ENCODE assay signal across 1 cellular context in the genomic region with DNA sequence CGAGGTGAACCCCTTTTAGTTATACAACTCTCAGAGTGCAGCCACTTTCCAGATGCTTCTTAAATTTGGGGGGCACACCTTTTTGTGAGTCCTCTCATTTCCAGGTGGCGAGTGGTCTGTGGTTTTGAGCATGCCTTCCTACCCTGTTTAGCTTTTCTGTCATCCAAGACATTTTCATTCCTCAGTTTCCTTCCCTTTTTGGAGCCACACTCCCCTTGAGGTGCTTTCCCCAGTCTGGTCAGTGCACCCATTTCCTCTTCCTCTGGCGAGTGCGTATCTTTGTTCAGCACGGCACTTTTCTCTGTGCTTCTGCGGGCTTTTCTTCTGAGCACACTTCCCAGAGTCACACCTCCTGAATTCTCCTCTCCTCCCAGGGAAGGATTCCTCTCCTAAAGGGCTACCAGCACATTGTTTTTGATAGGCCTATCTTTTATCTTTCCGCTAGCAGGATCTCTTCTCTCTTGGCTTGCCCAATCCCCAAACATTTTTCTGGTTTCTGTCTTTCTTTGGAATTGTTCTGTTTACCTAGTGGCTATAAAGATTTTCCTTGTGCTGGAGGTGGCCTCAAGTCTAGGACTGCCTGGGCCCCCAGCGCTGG.
TF ChIP-seq lines count a peak whose summit lies in the region.

No MANE protein-coding gene starts in this region.

TF ChIP-seq in K562, 482 proteins besides CTCF, POLR2A, EP300 and RAD21 (continued from another document):
- TF ChIP-seq, protein P1, sequence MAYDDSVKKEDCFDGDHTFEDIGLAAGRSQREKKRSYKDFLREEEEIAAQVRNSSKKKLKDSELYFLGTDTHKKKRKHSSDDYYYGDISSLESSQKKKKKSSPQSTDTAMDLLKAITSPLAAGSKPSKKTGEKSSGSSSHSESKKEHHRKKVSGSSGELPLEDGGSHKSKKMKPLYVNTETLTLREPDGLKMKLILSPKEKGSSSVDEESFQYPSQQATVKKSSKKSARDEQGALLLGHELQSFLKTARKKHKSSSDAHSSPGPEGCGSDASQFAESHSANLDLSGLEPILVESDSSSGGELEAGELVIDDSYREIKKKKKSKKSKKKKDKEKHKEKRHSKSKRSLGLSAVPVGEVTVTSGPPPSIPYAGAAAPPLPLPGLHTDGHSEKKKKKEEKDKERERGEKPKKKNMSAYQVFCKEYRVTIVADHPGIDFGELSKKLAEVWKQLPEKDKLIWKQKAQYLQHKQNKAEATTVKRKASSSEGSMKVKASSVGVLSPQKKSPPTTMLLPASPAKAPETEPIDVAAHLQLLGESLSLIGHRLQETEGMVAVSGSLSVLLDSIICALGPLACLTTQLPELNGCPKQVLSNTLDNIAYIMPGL (CRISPR knock-in tag; IDR thresholded peaks at IDR 0.05) = no peak
- TF ChIP-seq BCOR (IDR thresholded peaks at IDR 0.05) (peak; percentile 27; the same call in 1 of the 2 replicates), RBM25 (IDR thresholded peaks at IDR 0.05; ENCODE audit: low read depth, low read length, severe bottlenecking) (no peak), MTF1 (CRISPR knock-in tag; IDR thresholded peaks at IDR 0.05; ENCODE audit: borderline replicate concordance) (0 out of 2 replicates have a peak, but pooled peaks have one; percentile 23), HNRNPLL (IDR thresholded peaks at IDR 0.05; ENCODE audit: low read depth, low read length, poor library complexity, severe bottlenecking) (peak; percentile 39), GABPB2 (CRISPR knock-in tag; conservative IDR thresholded peaks at IDR 0.05) (no peak), ZNF561 (CRISPR knock-in tag; conservative IDR thresholded peaks at IDR 0.05) (no peak), SMARCE1 (IDR thresholded peaks at IDR 0.05) (0 out of 2 replicates have a peak, but pooled peaks have one; percentile 16), MXI1 (IDR thresholded peaks at IDR 0.05; ENCODE audit: low read depth, low read length) (no peak), HIVEP1 (CRISPR knock-in tag; IDR thresholded peaks at IDR 0.05) (no peak), MAZ (CRISPR knock-in tag; conservative IDR thresholded peaks at IDR 0.05 in 1 of 2, IDR thresholded peaks at IDR 0.05 in 1 of 2) (0 out of 4 replicates have a peak, but pooled peaks of 1 of the 2 experiments have one; percentile 31), SIRT6 (IDR thresholded peaks at IDR 0.05; ENCODE audit: low read depth, low read length) (no peak), HDAC1 (IDR thresholded peaks at IDR 0.05) (0 out of 4 replicates have a peak, but pooled peaks of 1 of the 2 experiments have one; percentile 25), CBX3 (IDR thresholded peaks at IDR 0.05; ENCODE audit: borderline replicate concordance in 1 of 2, low read length in 2 of 2) (no peak), FUS (optimal IDR thresholded peaks at IDR 0.05; ENCODE audit: low read depth, low read length) (no peak), ELF1 (tag; IDR thresholded peaks at IDR 0.05) (0 out of 2 replicates have a peak, but pooled peaks have one; percentile 41), SREBF2 (CRISPR knock-in tag; IDR thresholded peaks at IDR 0.05) (no peak), ZNF347 (CRISPR knock-in tag; IDR thresholded peaks at IDR 0.05; ENCODE audit: low read depth) (no peak), DPF2 (IDR thresholded peaks at IDR 0.05) (no peak), YY1 (IDR thresholded peaks at IDR 0.05; ENCODE audit: borderline replicate concordance in 1 of 3, control insufficient read depth in 1 of 3, extremely low read depth in 1 of 3, insufficient read depth in 3 of 3, insufficient read length in 1 of 3, insufficient replicate concordance in 2 of 3, low read depth in 1 of 3, low read length in 2 of 3) (peak in 1 of 3 experiments; percentile 13), POU5F1 (IDR thresholded peaks at IDR 0.05; ENCODE audit: borderline replicate concordance, low read depth, low read length, partially characterized antibody) (no peak), ERF (CRISPR knock-in tag; IDR thresholded peaks at IDR 0.05) (no peak), HDAC8 (tag; IDR thresholded peaks at IDR 0.05) (no peak), DMBX1 (CRISPR knock-in tag; IDR thresholded peaks at IDR 0.05; ENCODE audit: borderline replicate concordance) (no peak), TCF3 (CRISPR knock-in tag; IDR thresholded peaks at IDR 0.05) (0 out of 2 replicates have a peak, but pooled peaks have one; percentile 8), SPI1 (IDR thresholded peaks at IDR 0.05; ENCODE audit: borderline replicate concordance, low read depth, low read length) (peak; percentile 77; the same call in 1 of the 2 replicates), ZNF197 (CRISPR knock-in tag; IDR thresholded peaks at IDR 0.05; ENCODE audit: low read depth) (no peak), RBM17 (IDR thresholded peaks at IDR 0.05; ENCODE audit: borderline replicate concordance, low read depth, low read length) (no peak)
- TF ChIP-seq, protein P2, sequence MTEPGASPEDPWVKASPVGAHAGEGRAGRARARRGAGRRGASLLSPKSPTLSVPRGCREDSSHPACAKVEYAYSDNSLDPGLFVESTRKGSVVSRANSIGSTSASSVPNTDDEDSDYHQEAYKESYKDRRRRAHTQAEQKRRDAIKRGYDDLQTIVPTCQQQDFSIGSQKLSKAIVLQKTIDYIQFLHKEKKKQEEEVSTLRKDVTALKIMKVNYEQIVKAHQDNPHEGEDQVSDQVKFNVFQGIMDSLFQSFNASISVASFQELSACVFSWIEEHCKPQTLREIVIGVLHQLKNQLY (CRISPR knock-in tag; conservative IDR thresholded peaks at IDR 0.05) = no peak
- TF ChIP-seq, protein P3, sequence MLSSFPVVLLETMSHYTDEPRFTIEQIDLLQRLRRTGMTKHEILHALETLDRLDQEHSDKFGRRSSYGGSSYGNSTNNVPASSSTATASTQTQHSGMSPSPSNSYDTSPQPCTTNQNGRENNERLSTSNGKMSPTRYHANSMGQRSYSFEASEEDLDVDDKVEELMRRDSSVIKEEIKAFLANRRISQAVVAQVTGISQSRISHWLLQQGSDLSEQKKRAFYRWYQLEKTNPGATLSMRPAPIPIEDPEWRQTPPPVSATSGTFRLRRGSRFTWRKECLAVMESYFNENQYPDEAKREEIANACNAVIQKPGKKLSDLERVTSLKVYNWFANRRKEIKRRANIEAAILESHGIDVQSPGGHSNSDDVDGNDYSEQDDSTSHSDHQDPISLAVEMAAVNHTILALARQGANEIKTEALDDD (IDR thresholded peaks at IDR 0.05) = 0 out of 2 replicates have a peak, but pooled peaks have one; percentile 12
- TF ChIP-seq, protein P4, sequence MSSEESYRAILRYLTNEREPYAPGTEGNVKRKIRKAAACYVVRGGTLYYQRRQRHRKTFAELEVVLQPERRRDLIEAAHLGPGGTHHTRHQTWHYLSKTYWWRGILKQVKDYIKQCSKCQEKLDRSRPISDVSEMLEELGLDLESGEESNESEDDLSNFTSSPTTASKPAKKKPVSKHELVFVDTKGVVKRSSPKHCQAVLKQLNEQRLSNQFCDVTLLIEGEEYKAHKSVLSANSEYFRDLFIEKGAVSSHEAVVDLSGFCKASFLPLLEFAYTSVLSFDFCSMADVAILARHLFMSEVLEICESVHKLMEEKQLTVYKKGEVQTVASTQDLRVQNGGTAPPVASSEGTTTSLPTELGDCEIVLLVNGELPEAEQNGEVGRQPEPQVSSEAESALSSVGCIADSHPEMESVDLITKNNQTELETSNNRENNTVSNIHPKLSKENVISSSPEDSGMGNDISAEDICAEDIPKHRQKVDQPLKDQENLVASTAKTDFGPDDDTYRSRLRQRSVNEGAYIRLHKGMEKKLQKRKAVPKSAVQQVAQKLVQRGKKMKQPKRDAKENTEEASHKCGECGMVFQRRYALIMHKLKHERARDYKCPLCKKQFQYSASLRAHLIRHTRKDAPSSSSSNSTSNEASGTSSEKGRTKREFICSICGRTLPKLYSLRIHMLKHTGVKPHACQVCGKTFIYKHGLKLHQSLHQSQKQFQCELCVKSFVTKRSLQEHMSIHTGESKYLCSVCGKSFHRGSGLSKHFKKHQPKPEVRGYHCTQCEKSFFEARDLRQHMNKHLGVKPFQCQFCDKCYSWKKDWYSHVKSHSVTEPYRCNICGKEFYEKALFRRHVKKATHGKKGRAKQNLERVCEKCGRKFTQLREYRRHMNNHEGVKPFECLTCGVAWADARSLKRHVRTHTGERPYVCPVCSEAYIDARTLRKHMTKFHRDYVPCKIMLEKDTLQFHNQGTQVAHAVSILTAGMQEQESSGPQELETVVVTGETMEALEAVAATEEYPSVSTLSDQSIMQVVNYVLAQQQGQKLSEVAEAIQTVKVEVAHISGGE (CRISPR knock-in tag; IDR thresholded peaks at IDR 0.05) = peak in 1 of 3 experiments; percentile 46; a peak in 1 of 6 replicates
